10 cellular contexts compared by ENCODE assay signal in genomic region chr5:61673007-61673735, GRCh38.
DNase-seq lines count a peak whose midpoint lies in the region; ATAC-seq and TF ChIP-seq lines count a peak whose summit lies in the region.
"Had no signal": no experiment of that assay in that cellular context is flagged by ENCODE, and none has a peak within 500 bp of the region (broad histone marks: within the 10 kb centered on the region; RNA-seq: fewer than 3 reads in every experiment).

No MANE protein-coding gene starts in this region.

- H3K4me2 ChIP-seq in GM23248 (ENCODE audit: unreplicated experiment) (no peak overlapping the region), PC-9 (no peak overlapping the region)

- H2AFZ ChIP-seq in GM23248, result no peak overlapping the region
- no peak overlapping the region for H2AFZ ChIP-seq in PC-9

- intact Hi-C loops in PC-9 (cut with micrococcal nuclease; ENCODE audit: unreplicated experiment), result loop anchor here (10.0 kb wide), 1 partner anchor 132 kb away; no protein-coding TSS in a partner anchor

- H3K27me3 ChIP-seq in GM23248 (replicated peaks; ENCODE audit: insufficient read depth) (peaks cover 37% of the 10 kb centered on the region), PC-9 (ENCODE audit: insufficient read depth, low read depth) (peaks cover 6% of the 10 kb centered on the region; the same call in 1 of the 2 replicates)

- H3K79me2 ChIP-seq in GM23248 (ENCODE audit: insufficient read depth), result no peaks in the 10 kb centered on the region
- H3K79me2 ChIP-seq in PC-9 (ENCODE audit: low read depth), result no peaks in the 10 kb centered on the region

- H3K4me3 Mint-ChIP-seq in stimulated activated memory B cell treated with anti-CD40 and anti-IgM and Interleukin-4, amounts not matched to agents 10 μg/mL and 1 μg/mL and 100 μg/mL, for 72 hours, result no peak overlapping the region
- no peak overlapping the region for H3K4me3 Mint-ChIP-seq in activated CD4-positive, alpha-beta T cell treated with anti-CD3 and anti-CD28 coated beads, Interleukin-2, amount 10 ng/mL, durations not matched to agents 7 days and 5 days
- no peak overlapping the region for H3K4me3 Mint-ChIP-seq in activated CD4-positive, alpha-beta memory T cell treated with anti-CD3 and anti-CD28 coated beads, Interleukin-2, amount 10 ng/mL, durations not matched to agents 7 days and 5 days

- 85 to 88% methylated on average over 9 of the region's 9 CpGs for WGBS in GM23248 (ENCODE audit: low coverage in 1 of 2, low lambda C conversion rate in 2 of 2, missing lambda C conversion rate in 2 of 2), 2 experiments

- H3F3A ChIP-seq in GM23248 (ENCODE audit: insufficient read depth) (0 out of 2 replicates have a peak, but pooled peaks cover under 1% of the 10 kb centered on the region), PC-9 (ENCODE audit: insufficient read depth, low read depth) (no peaks in the 10 kb centered on the region)

- H3K9me2 ChIP-seq in GM23248 (ENCODE audit: insufficient read depth), result no peaks in the 10 kb centered on the region
- no peaks in the 10 kb centered on the region for H3K9me2 ChIP-seq in PC-9 (ENCODE audit: insufficient read depth)

- CTCF ChIA-PET in PC-9 (lab: Charles Lee), result no interaction called here
- CTCF ChIA-PET in activated CD4-positive, alpha-beta T cell treated with anti-CD3 and anti-CD28 coated beads, Interleukin-2, amount 10 ng/mL, durations not matched to agents 7 days and 5 days (lab: Charles Lee), result interaction anchor here (0.7 to 1.3 kb wide), 2 partner anchors 14 to 51 kb away, joined by 3 to 4 read pairs; no protein-coding TSS in a partner anchor
- CTCF ChIA-PET in activated CD4-positive, alpha-beta memory T cell treated with anti-CD3 and anti-CD28 coated beads, Interleukin-2, amount 10 ng/mL, durations not matched to agents 7 days and 5 days (lab: Charles Lee), result no interaction called here

- no peaks in the 10 kb centered on the region for H4K20me1 ChIP-seq in GM23248 (ENCODE audit: insufficient read depth)
- no peaks in the 10 kb centered on the region for H4K20me1 ChIP-seq in PC-9 (ENCODE audit: insufficient read depth)

- no peak overlapping the region for H3K4me3 ChIP-seq in GM23248
- H3K4me3 ChIP-seq in PC-9, result no peak overlapping the region
- no peak overlapping the region for H3K4me3 ChIP-seq in fibroblast of the aortic adventitia (ENCODE audit: low read depth, low read length)

- no peaks in the 10 kb centered on the region for H3K9me3 ChIP-seq in GM23248 (ENCODE audit: low read depth)
- no peaks in the 10 kb centered on the region for H3K9me3 ChIP-seq in PC-9 (ENCODE audit: insufficient read depth, low read depth)

- H3K36me3 ChIP-seq in GM23248 (ENCODE audit: low read depth), result no peaks in the 10 kb centered on the region
- H3K36me3 ChIP-seq in PC-9 (ENCODE audit: low read depth), result no peaks in the 10 kb centered on the region

- TF ChIP-seq CTCF in PC-9 (conservative IDR thresholded peaks at IDR 0.05), result no peak
- TF ChIP-seq CTCF in fibroblast of the aortic adventitia (IDR thresholded peaks at IDR 0.05; ENCODE audit: insufficient read depth, low read length), result no peak

- H3K27ac Mint-ChIP-seq in stimulated activated memory B cell treated with anti-CD40 and anti-IgM and Interleukin-4, amounts not matched to agents 10 μg/mL and 1 μg/mL and 100 μg/mL, for 72 hours, result no peak overlapping the region
- no peak overlapping the region for H3K27ac Mint-ChIP-seq in activated CD4-positive, alpha-beta T cell treated with anti-CD3 and anti-CD28 coated beads, Interleukin-2, amount 10 ng/mL, durations not matched to agents 7 days and 5 days
- H3K27ac Mint-ChIP-seq in activated CD4-positive, alpha-beta memory T cell treated with anti-CD3 and anti-CD28 coated beads, Interleukin-2, amount 10 ng/mL, durations not matched to agents 7 days and 5 days, result no peak overlapping the region
- H3K27ac Mint-ChIP-seq: progenitor cell of endocrine pancreas had no signal

- H3K4me1 ChIP-seq in GM23248 (ENCODE audit: insufficient read depth), result no peaks in the 10 kb centered on the region
- H3K4me1 ChIP-seq in PC-9 (replicated peaks; ENCODE audit: insufficient read depth), result no peaks in the 10 kb centered on the region; the same call in 1 of the 2 replicates

- no TSS peak for BruUV-seq in PC-9 (replicated peaks; lab: Mats Ljungman, UMichigan)

- POLR2A ChIA-PET in PC-9 (lab: Charles Lee; ENCODE audit: unreplicated experiment), result interaction anchor here (0.5 to 0.8 kb wide), 2 partner anchors 270 to 1873 kb away, joined by 4 to 7 read pairs; no protein-coding TSS in a partner anchor
- POLR2A ChIA-PET in activated CD4-positive, alpha-beta T cell treated with anti-CD3 and anti-CD28 coated beads, Interleukin-2, amount 10 ng/mL, durations not matched to agents 7 days and 5 days (lab: Charles Lee), result no interaction called here
- POLR2A ChIA-PET in activated CD4-positive, alpha-beta memory T cell treated with anti-CD3 and anti-CD28 coated beads, Interleukin-2, amount 10 ng/mL, durations not matched to agents 7 days and 5 days (lab: Charles Lee), result no interaction called here

- peaks cover 4% of the 10 kb centered on the region for H3K27me3 Mint-ChIP-seq in stimulated activated memory B cell treated with anti-CD40 and anti-IgM and Interleukin-4, amounts not matched to agents 10 μg/mL and 1 μg/mL and 100 μg/mL, for 72 hours
- H3K27me3 Mint-ChIP-seq in activated CD4-positive, alpha-beta T cell treated with anti-CD3 and anti-CD28 coated beads, Interleukin-2, amount 10 ng/mL, durations not matched to agents 7 days and 5 days, result peaks cover 10% of the 10 kb centered on the region
- peaks cover 10% of the 10 kb centered on the region for H3K27me3 Mint-ChIP-seq in activated CD4-positive, alpha-beta memory T cell treated with anti-CD3 and anti-CD28 coated beads, Interleukin-2, amount 10 ng/mL, durations not matched to agents 7 days and 5 days

- H3K9me3 Mint-ChIP-seq in stimulated activated memory B cell treated with anti-CD40 and anti-IgM and Interleukin-4, amounts not matched to agents 10 μg/mL and 1 μg/mL and 100 μg/mL, for 72 hours, result no peaks in the 10 kb centered on the region
- H3K9me3 Mint-ChIP-seq in activated CD4-positive, alpha-beta T cell treated with anti-CD3 and anti-CD28 coated beads, Interleukin-2, amount 10 ng/mL, durations not matched to agents 7 days and 5 days, result no peaks in the 10 kb centered on the region
- H3K9me3 Mint-ChIP-seq in activated CD4-positive, alpha-beta memory T cell treated with anti-CD3 and anti-CD28 coated beads, Interleukin-2, amount 10 ng/mL, durations not matched to agents 7 days and 5 days, result no peaks in the 10 kb centered on the region

- H3K36me3 Mint-ChIP-seq in stimulated activated memory B cell treated with anti-CD40 and anti-IgM and Interleukin-4, amounts not matched to agents 10 μg/mL and 1 μg/mL and 100 μg/mL, for 72 hours, result no peaks in the 10 kb centered on the region
- no peaks in the 10 kb centered on the region for H3K36me3 Mint-ChIP-seq in activated CD4-positive, alpha-beta T cell treated with anti-CD3 and anti-CD28 coated beads, Interleukin-2, amount 10 ng/mL, durations not matched to agents 7 days and 5 days (ENCODE audit: low read depth)
- no peaks in the 10 kb centered on the region for H3K36me3 Mint-ChIP-seq in activated CD4-positive, alpha-beta memory T cell treated with anti-CD3 and anti-CD28 coated beads, Interleukin-2, amount 10 ng/mL, durations not matched to agents 7 days and 5 days (ENCODE audit: low read depth)

- no peak overlapping the region for H3K9ac ChIP-seq in GM23248

- in situ Hi-C loops in GM23248 (cut with MboI), result loop anchor here (25.0 kb wide), 2 partner anchors 511 to 711 kb away; partner anchors contain the start of gene SMIM15

- peak; percentile 65 for ATAC-seq in stimulated activated memory B cell treated with anti-CD40 and anti-IgM and Interleukin-4, amounts not matched to agents 10 μg/mL and 1 μg/mL and 100 μg/mL, for 72 hours
- no peak for ATAC-seq in GM21576 (IDR thresholded peaks at IDR 0.05; ENCODE audit: unreplicated experiment)

- H3K27ac ChIP-seq in GM23248 (no peak overlapping the region), PC-9 (no peak overlapping the region)

- H3K4me1 Mint-ChIP-seq in stimulated activated memory B cell treated with anti-CD40 and anti-IgM and Interleukin-4, amounts not matched to agents 10 μg/mL and 1 μg/mL and 100 μg/mL, for 72 hours, result peaks cover 21% of the 10 kb centered on the region
- H3K4me1 Mint-ChIP-seq in activated CD4-positive, alpha-beta T cell treated with anti-CD3 and anti-CD28 coated beads, Interleukin-2, amount 10 ng/mL, durations not matched to agents 7 days and 5 days, result no peaks in the 10 kb centered on the region
- no peaks in the 10 kb centered on the region for H3K4me1 Mint-ChIP-seq in activated CD4-positive, alpha-beta memory T cell treated with anti-CD3 and anti-CD28 coated beads, Interleukin-2, amount 10 ng/mL, durations not matched to agents 7 days and 5 days

- DNase-seq in GM23248, result peak; percentile 60
- peak; percentile 52 to 68 for DNase-seq in PC-9
- peak; percentile 8 for DNase-seq in fibroblast of the aortic adventitia (ENCODE audit: low read depth)
- no peak for DNase-seq in activated CD4-positive, alpha-beta T cell treated with anti-CD3 and anti-CD28 coated beads, Interleukin-2, amount 10 ng/mL, durations not matched to agents 7 days and 5 days
- DNase-seq in activated CD4-positive, alpha-beta memory T cell treated with anti-CD3 and anti-CD28 coated beads, Interleukin-2, amount 10 ng/mL, durations not matched to agents 7 days and 5 days, result no peak
- DNase-seq: effector memory CD4-positive, alpha-beta T cell; NK-92 treated with Interleukin-12 subunit alpha and Interleukin-12 subunit beta, amount 100 ng/mL, for 24 hours had no signal

Comparison
In these comparisons a context has a peak if more than half of its experiments do, and no peak if none do; other contexts are left out.
1. DNase-seq: peak in GM23248 (single experiment), PC-9 (2 of 2) and fibroblast of the aortic adventitia (single experiment); none in activated CD4-positive, alpha-beta T cell treated with anti-CD3 and anti-CD28 coated beads, Interleukin-2, amount 10 ng/mL, durations not matched to agents 7 days and 5 days (single experiment) and activated CD4-positive, alpha-beta memory T cell treated with anti-CD3 and anti-CD28 coated beads, Interleukin-2, amount 10 ng/mL, durations not matched to agents 7 days and 5 days (single experiment).